In the genomic region with DNA sequence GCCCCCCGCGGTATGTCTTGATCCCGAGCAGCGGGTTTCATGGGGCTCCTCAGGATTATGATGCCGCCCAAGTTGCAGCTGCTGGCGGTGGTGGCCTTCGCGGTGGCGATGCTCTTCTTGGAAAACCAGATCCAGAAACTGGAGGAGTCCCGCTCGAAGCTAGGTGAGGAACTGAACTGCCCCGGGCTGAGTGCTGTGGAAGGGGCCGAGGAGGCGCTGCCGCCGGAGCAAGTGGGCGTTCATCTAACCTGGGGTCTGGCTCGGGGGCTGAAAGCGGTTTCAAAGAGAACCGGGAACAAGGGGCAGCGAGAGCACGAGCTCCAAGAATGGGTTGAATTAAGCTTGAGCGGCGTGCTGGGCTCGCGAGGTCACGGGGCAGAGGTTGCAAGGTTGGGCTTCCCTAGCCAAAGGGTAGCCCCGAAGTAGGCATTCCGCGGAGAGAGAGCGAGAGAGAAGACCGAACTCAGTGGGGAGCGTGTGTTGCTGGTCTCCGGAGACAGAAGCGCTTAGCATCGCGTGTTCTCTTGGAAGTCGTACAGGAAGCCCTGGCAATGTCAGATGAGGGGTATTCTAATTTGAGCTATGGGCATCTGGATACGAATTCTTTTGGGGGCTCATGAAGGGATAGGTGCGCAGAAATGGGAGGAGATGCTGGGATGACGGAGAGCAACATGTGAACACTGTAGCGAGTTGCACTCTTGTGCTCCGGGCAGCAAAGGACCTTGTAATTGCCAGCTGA, we compare ENCODE assay signal across 8 cellular contexts. TPM values are rescaled to one million over a fixed set of nuclear protein-coding genes. Genes with fewer than 3 reads are reported as not detected.
DNase-seq lines count a peak whose midpoint lies in the region; ATAC-seq, FAIRE-seq and TF ChIP-seq lines count a peak whose summit lies in the region.

No MANE protein-coding gene starts in this region.

- no peaks in the 10 kb centered on the region for H3K36me3 ChIP-seq in pancreas
- H3K36me3 ChIP-seq in tibial nerve = peaks cover 0 to 2% (median 0%) of the 10 kb centered on the region in 3 donors

- WGBS in pancreas, 2 donors = 0% methylated on average over 43 of the region's 43 CpGs
- WGBS in tibial nerve, 2 donors = 0% methylated on average over 31 to 41 of the region's 43 CpGs

- CTCF ChIA-PET in RWPE1 (lab: Yijun Ruan, JAX) = interaction anchor here (0.6 to 1.2 kb wide), 6 partner anchors 18 to 178 kb away, joined by 3 to 5 read pairs (median 4); no protein-coding TSS in a partner anchor

- peak overlapping the region; percentile 68 to 86 (median 76) for H3K4me3 ChIP-seq in pancreas
- H3K4me3 ChIP-seq in tibial nerve = peak overlapping the region; percentile 60 to 96 (median 82)

- intact Hi-C loops in head of caudate nucleus (cut with DNase I) = loop anchor here (10.0 kb wide), 1 partner anchor 210 kb away; the partner anchor contains the start of gene SH3GLB1
- intact Hi-C loops in pancreas (cut with DNase I) = no loop called here

- H3K27me3 ChIP-seq in pancreas (no peaks in the 10 kb centered on the region), tibial nerve (no peaks in the 10 kb centered on the region)

- POLR2A ChIA-PET in RWPE1 (lab: Yijun Ruan, JAX; ENCODE audit: low non-redundant PET) = no interaction called here

- no peaks in the 10 kb centered on the region for H3K9me3 ChIP-seq in pancreas
- no peaks in the 10 kb centered on the region for H3K9me3 ChIP-seq in tibial nerve

- TF ChIP-seq CTCF in C4-2B (conservative IDR thresholded peaks at IDR 0.05) (no peak), RWPE1 (conservative IDR thresholded peaks at IDR 0.05; ENCODE audit: low read depth) (no peak), pancreas (IDR thresholded peaks at IDR 0.05) (no peak), tibial nerve (IDR thresholded peaks at IDR 0.05) (no peak)

- peak in 1 of 2 donors; percentile 37 for TF ChIP-seq POLR2A in tibial nerve (IDR thresholded peaks at IDR 0.05)

- DNase-seq in HuH-7.5 (ENCODE audit: low spot score) (peak; percentile 32), RWPE1 (ENCODE audit: low spot score) (peak; percentile 44), head of caudate nucleus (peak; percentile 36 to 81 (median 61)), pancreas (peak in 5 of 6 donors; percentile 42 to 70 (median 49)), tibial nerve (ENCODE audit: low spot score in 2 of 2) (peak; percentile 24 to 52)
- peak; percentile 25 to 33 (median 30) for DNase-seq in activated naive CD4-positive, alpha-beta T cell (lab: John Stamatoyannopoulos, UW)

- TF ChIP-seq EP300 in tibial nerve (IDR thresholded peaks at IDR 0.05) = peak in 1 of 2 donors; percentile 56

- no peak for FAIRE-seq in pancreas (lab: Jason Lieb, UNC)

- H3K27ac ChIP-seq in C4-2B (peak overlapping the region; percentile 87), RWPE1 (peak overlapping the region; percentile 83), pancreas (peak overlapping the region; percentile 50 to 83 (median 78)), tibial nerve (peak overlapping the region; percentile 88 to 97 (median 92))

- ATAC-seq in GM19463 (IDR thresholded peaks at IDR 0.05; ENCODE audit: unreplicated experiment) (peak; percentile 22), pancreas (peak; percentile 32 to 60 (median 42))

- H3K4me1 ChIP-seq in pancreas (peaks cover 12 to 31% (median 12%) of the 10 kb centered on the region in 3 donors), tibial nerve (peaks cover 0 to 41% (median 24%) of the 10 kb centered on the region in 4 donors)

RNA-seq across cellular contexts. Expression of gene HS2ST1, which starts 0.7 kb away (rescaled TPM):
- 10 to 100 TPM in 4 of 6 donors, 1 to 10 TPM in 2; 8.7 to 16.1 (median 13.8) TPM for total RNA-seq in pancreas
- polyA plus RNA-seq in pancreas = 1 to 10 TPM; 2.8 to 6.6 TPM
- 10 to 100 TPM; 10.3 to 12.9 (median 11.2) TPM for total RNA-seq in tibial nerve

RNA-seq across cellular contexts. Expression of gene SELENOF, which starts 1.2 kb away (rescaled TPM):
- total RNA-seq in pancreas (10 to 100 TPM; 47.9 to 98.5 (median 80.2) TPM), tibial nerve (100 to 1,000 TPM in 1 of 4 donors, 10 to 100 TPM in 3; 78.0 to 123 (median 92.3) TPM)
- 10 to 100 TPM; 28.9 to 89.8 TPM for polyA plus RNA-seq in pancreas

Comparison
In these comparisons a context has a peak if more than half of its experiments do, and no peak if none do; other contexts are left out.
1. Peak in every context shown above with its lines: DNase-seq, ATAC-seq, H3K4me3 ChIP-seq and H3K27ac ChIP-seq.